ENCODE assay signal across 8 cellular contexts in genomic region chr3:101513419-101513986, GRCh38. TPM values are rescaled to one million over a fixed set of nuclear protein-coding genes. Genes with fewer than 3 reads are reported as not detected.
DNase-seq lines count a peak whose midpoint lies in the region; ATAC-seq and TF ChIP-seq lines count a peak whose summit lies in the region.

No MANE protein-coding gene starts in this region.

- WGBS in endodermal cell (ENCODE audit: insufficient coverage in 1 of 2, insufficient read length in 1 of 2), 2 experiments: 58 to 76% methylated on average over 8 to 12 of the region's 12 CpGs

- no peaks in the 10 kb centered on the region for H3K9me3 Mint-ChIP-seq in activated T-cell treated with anti-CD3 and anti-CD28 coated beads, Interleukin-2, amount 50 U/mL, for 72 hours
- H3K9me3 Mint-ChIP-seq in endodermal cell: no peaks in the 10 kb centered on the region
- peaks cover 0 to 2% (median 0%) of the 10 kb centered on the region in 9 donors for H3K9me3 Mint-ChIP-seq in naive thymus-derived CD8-positive, alpha-beta T cell

- no peak for TF ChIP-seq CTCF in endodermal cell (conservative IDR thresholded peaks at IDR 0.05)

- H3K9ac ChIP-seq in endodermal cell (ENCODE audit: extremely low read depth, low read length, poor library complexity, severe bottlenecking): peak overlapping the region; percentile 53

- H3K4me3 Mint-ChIP-seq in activated T-cell treated with anti-CD3 and anti-CD28 coated beads, Interleukin-2, amount 50 U/mL, for 72 hours: peak overlapping the region; percentile 96 to 98
- H3K4me3 Mint-ChIP-seq in endodermal cell: peak overlapping the region; percentile 94
- peak overlapping the region; percentile 97 to 100 (median 100) for H3K4me3 Mint-ChIP-seq in naive thymus-derived CD8-positive, alpha-beta T cell

- ATAC-seq in activated T-cell treated with anti-CD3 and anti-CD28 coated beads, Interleukin-2, amount 50 U/mL, for 72 hours (replicated peaks in 1 of 2): peak; percentile 3 to 18
- peak; percentile 39 for ATAC-seq in HG02885 (IDR thresholded peaks at IDR 0.05; ENCODE audit: poor library complexity, unreplicated experiment)
- ATAC-seq in naive thymus-derived CD8-positive, alpha-beta T cell: peak in 1 of 2 donors; percentile 11

- H3K27ac Mint-ChIP-seq in activated T-cell treated with anti-CD3 and anti-CD28 coated beads, Interleukin-2, amount 50 U/mL, for 72 hours: peak overlapping the region; percentile 98
- peak overlapping the region; percentile 94 for H3K27ac Mint-ChIP-seq in endodermal cell
- H3K27ac Mint-ChIP-seq in naive thymus-derived CD8-positive, alpha-beta T cell: peak overlapping the region; percentile 94 to 100 (median 98)

- no peaks in the 10 kb centered on the region for H3K27me3 ChIP-seq in endodermal cell (ENCODE audit: control insufficient read depth, insufficient read depth, low read length, poor library complexity, severe bottlenecking)

- no peaks in the 10 kb centered on the region for H3K4me1 ChIP-seq in endodermal cell (ENCODE audit: control insufficient read depth, insufficient read depth, low read length)

- peaks cover 8% of the 10 kb centered on the region for H3K9me3 ChIP-seq in endodermal cell (ENCODE audit: control insufficient read depth, low read length)

- no peak overlapping the region for H3K27ac ChIP-seq in endodermal cell (ENCODE audit: low read depth, low read length)

- DNase-seq in activated T-cell treated with anti-CD3 and anti-CD28 coated beads, Interleukin-2, amount 50 U/mL, for 72 hours: no peak
- DNase-seq in activated T-cell treated with anti-CD3 and anti-CD28 coated beads for 4 hours (no peak), SHP77 treated with DMSO at 0.1 percent for 48 hours (lab: John Stamatoyannopoulos, UW) (peak; percentile 73), endodermal cell (no peak), glomerular visceral epithelial cell (ENCODE audit: extremely low spot score) (no peak), NCI-H187 (lab: John Stamatoyannopoulos, UW) (no peak)
- no peak for DNase-seq in naive thymus-derived CD8-positive, alpha-beta T cell

- peaks cover 51% of the 10 kb centered on the region for H3K4me1 Mint-ChIP-seq in activated T-cell treated with anti-CD3 and anti-CD28 coated beads, Interleukin-2, amount 50 U/mL, for 72 hours (ENCODE audit: low read depth)
- H3K4me1 Mint-ChIP-seq in endodermal cell: peaks cover 14% of the 10 kb centered on the region
- H3K4me1 Mint-ChIP-seq in naive thymus-derived CD8-positive, alpha-beta T cell: peaks cover 27 to 63% (median 52%) of the 10 kb centered on the region in 4 donors

- H3K36me3 Mint-ChIP-seq in activated T-cell treated with anti-CD3 and anti-CD28 coated beads, Interleukin-2, amount 50 U/mL, for 72 hours (ENCODE audit: insufficient read depth in 2 of 2): peaks cover 5 to 10% of the 10 kb centered on the region in 2 donors
- H3K36me3 Mint-ChIP-seq in endodermal cell (ENCODE audit: low read depth): peaks cover 3% of the 10 kb centered on the region
- peaks cover 5 to 10% (median 7%) of the 10 kb centered on the region in 3 donors for H3K36me3 Mint-ChIP-seq in naive thymus-derived CD8-positive, alpha-beta T cell

- H3K27me3 Mint-ChIP-seq in activated T-cell treated with anti-CD3 and anti-CD28 coated beads, Interleukin-2, amount 50 U/mL, for 72 hours (ENCODE audit: low read depth): no peaks in the 10 kb centered on the region
- H3K27me3 Mint-ChIP-seq in endodermal cell (ENCODE audit: insufficient read depth): no peaks in the 10 kb centered on the region
- peaks cover 0 to 8% (median 0%) of the 10 kb centered on the region in 5 donors for H3K27me3 Mint-ChIP-seq in naive thymus-derived CD8-positive, alpha-beta T cell

- H3K4me3 ChIP-seq in endodermal cell (ENCODE audit: low read length): peak overlapping the region; percentile 93

- no peaks in the 10 kb centered on the region for H3K36me3 ChIP-seq in endodermal cell (ENCODE audit: control insufficient read depth, insufficient read depth, low read length)

- POLR2A ChIA-PET in naive thymus-derived CD8-positive, alpha-beta T cell (lab: Charles Lee): interaction anchor here (0.8 to 2.5 kb wide), 11 partner anchors 8 to 336 kb away, joined by 3 to 26 read pairs (median 6); partner anchors contain the start of genes NFKBIZ, PCNP and TRMT10C

RNA-seq across cellular contexts. Expression of gene SENP7, which starts 0.5 kb away (rescaled TPM):
- 10 to 100 TPM; 26.9 to 27.1 TPM for total RNA-seq in activated T-cell treated with anti-CD3 and anti-CD28 coated beads, Interleukin-2, amount 50 U/mL, for 72 hours
- 10 to 100 TPM; 19.3 to 22.1 TPM for total RNA-seq in endodermal cell
- 34.0 TPM for polyA plus RNA-seq in endodermal cell (2013, experiment 1 of 2)
- polyA plus RNA-seq in endodermal cell (2013, experiment 2 of 2): 30.3 TPM
- total RNA-seq in naive thymus-derived CD8-positive, alpha-beta T cell: 10 to 100 TPM; 71.2 to 72.5 TPM
- polyA plus RNA-seq in naive thymus-derived CD8-positive, alpha-beta T cell: 10 to 100 TPM in 1 of 3 donors, 1 to 10 TPM in 2; 6.7 to 11.2 (median 9.3) TPM

RNA-seq across cellular contexts. Expression of gene TRMT10C, which starts 48.2 kb away (rescaled TPM):
- total RNA-seq in activated T-cell treated with anti-CD3 and anti-CD28 coated beads, Interleukin-2, amount 50 U/mL, for 72 hours: 10 to 100 TPM; 19.3 to 22.0 TPM
- total RNA-seq in endodermal cell: 10 to 100 TPM; 41.4 to 41.8 TPM
- polyA plus RNA-seq in endodermal cell (2013, experiment 1 of 2): 40.1 TPM
- 42.1 TPM for polyA plus RNA-seq in endodermal cell (2013, experiment 2 of 2)
- 10 to 100 TPM; 27.2 to 30.5 TPM for total RNA-seq in naive thymus-derived CD8-positive, alpha-beta T cell
- polyA plus RNA-seq in naive thymus-derived CD8-positive, alpha-beta T cell: 10 to 100 TPM; 34.1 to 52.7 (median 36.7) TPM
